Comparison of ENCODE assay signal across 25 cellular contexts in the genomic region with DNA sequence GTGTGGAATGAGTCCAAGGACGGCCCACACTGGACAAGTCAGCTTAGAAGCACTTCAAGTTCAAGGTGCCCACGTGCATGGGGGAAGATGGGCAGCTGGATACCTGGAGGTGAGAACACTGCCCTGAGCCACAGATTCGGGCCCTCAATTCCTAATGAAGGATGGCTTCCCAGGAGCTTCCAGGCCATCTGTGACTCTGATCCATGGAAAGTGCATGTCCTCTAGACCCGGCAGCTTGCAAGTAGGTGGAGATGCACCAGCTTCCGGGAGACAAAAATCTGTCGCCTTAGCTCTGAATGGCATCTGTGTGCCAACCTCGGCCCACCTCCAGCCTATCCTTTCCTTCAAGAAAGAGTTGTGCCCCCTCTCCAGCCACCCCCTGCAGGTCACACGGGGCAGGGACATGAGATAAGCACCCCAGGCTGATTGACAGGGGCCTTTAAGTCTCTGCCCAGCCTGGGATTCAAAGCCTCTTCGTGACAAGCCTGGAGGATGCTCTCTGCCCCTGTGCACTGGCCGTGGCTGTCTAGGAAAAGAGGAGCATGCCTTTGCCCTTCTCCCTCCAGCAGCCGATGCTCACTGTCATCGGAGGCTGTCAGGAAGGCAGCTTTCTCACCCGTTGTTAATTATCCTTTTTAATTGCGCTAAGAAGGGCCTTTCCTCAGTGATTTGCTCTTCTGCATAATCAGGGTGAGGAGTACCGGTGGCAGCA.
DNase-seq lines count a peak whose midpoint lies in the region; ATAC-seq and TF ChIP-seq lines count a peak whose summit lies in the region.
"Had no signal": no experiment of that assay in that cellular context is flagged by ENCODE, and none has a peak within 500 bp of the region (broad histone marks: within the 10 kb centered on the region; RNA-seq: fewer than 3 reads in every experiment).

No MANE protein-coding gene starts in this region.

- no peaks in the 10 kb centered on the region for H3K9me3 Mint-ChIP-seq in activated CD8-positive, alpha-beta memory T cell treated with anti-CD3 and anti-CD28 coated beads, Interleukin-2, amount 10 ng/mL, durations not matched to agents 7 days and 5 days (ENCODE audit: low read depth)
- H3K9me3 Mint-ChIP-seq: activated naive CD8-positive, alpha-beta T cell treated with anti-CD3 and anti-CD28 coated beads, Interleukin-2, amount 10 ng/mL, durations not matched to agents 7 days and 5 days; activated T-cell treated with anti-CD3 and anti-CD28 coated beads, Interleukin-2, amount 50 U/mL, for 24 hours; CD8-positive, alpha-beta memory T cell; HFFc6; neural crest cell had no signal

- no peak overlapping the region for H3K27ac Mint-ChIP-seq in activated CD8-positive, alpha-beta memory T cell treated with anti-CD3 and anti-CD28 coated beads, Interleukin-2, amount 10 ng/mL, durations not matched to agents 7 days and 5 days
- H3K27ac Mint-ChIP-seq: activated naive CD8-positive, alpha-beta T cell treated with anti-CD3 and anti-CD28 coated beads, Interleukin-2, amount 10 ng/mL, durations not matched to agents 7 days and 5 days; activated T-cell treated with anti-CD3 and anti-CD28 coated beads, Interleukin-2, amount 50 U/mL, for 24 hours; effector memory CD8-positive, alpha-beta T cell; HFFc6 had no signal

- H3K36me3 Mint-ChIP-seq in activated CD8-positive, alpha-beta memory T cell treated with anti-CD3 and anti-CD28 coated beads, Interleukin-2, amount 10 ng/mL, durations not matched to agents 7 days and 5 days = no peaks in the 10 kb centered on the region
- H3K36me3 Mint-ChIP-seq: activated naive CD8-positive, alpha-beta T cell treated with anti-CD3 and anti-CD28 coated beads, Interleukin-2, amount 10 ng/mL, durations not matched to agents 7 days and 5 days had no signal

- DNase-seq in activated CD8-positive, alpha-beta memory T cell treated with anti-CD3 and anti-CD28 coated beads, Interleukin-2, amount 50 U/mL, for 48 hours = peak; percentile 42
- DNase-seq in activated CD8-positive, alpha-beta memory T cell treated with anti-CD3 and anti-CD28 coated beads, Interleukin-2, amount 10 ng/mL, durations not matched to agents 7 days and 5 days = no peak
- no peak for DNase-seq in HEK293T (ENCODE audit: extremely low spot score)
- DNase-seq in germinal center (ENCODE audit: low spot score) = peak; percentile 4
- DNase-seq in COR-L47 (lab: John Stamatoyannopoulos, UW) = no peak
- no peak for DNase-seq in NCI-H1092 treated with DMSO at 0.1 percent for 48 hours (lab: John Stamatoyannopoulos, UW)
- DNase-seq: activated CD4-positive, alpha-beta T cell treated with anti-CD3 and anti-CD28 coated beads for 4 hours; activated gamma-delta T cell treated with Interleukin-2 at 50 U/mL for 16 hours; activated naive CD8-positive, alpha-beta T cell treated with anti-CD3 and anti-CD28 coated beads, Interleukin-2, amount 10 ng/mL, durations not matched to agents 7 days and 5 days; activated T-cell treated with anti-CD3 and anti-CD28 coated beads, Interleukin-2, amount 50 U/mL, for 24 hours; BE2C; CD8-positive, alpha-beta memory T cell; effector memory CD8-positive, alpha-beta T cell; erythroblast; HFFc6; left ventricle myocardium inferior; mesendoderm; NCI-H2029; NCI-H526; Peyer's patch; SHP77; stimulated activated naive CD8-positive, alpha-beta T cell treated with anti-CD3 and anti-CD28 coated beads, Interleukin-15, Interleukin-2, amounts not matched to agents 100 U/mL and 50 U/mL, for 24 hours; testis had no signal

- H3K27me3 Mint-ChIP-seq in activated CD8-positive, alpha-beta memory T cell treated with anti-CD3 and anti-CD28 coated beads, Interleukin-2, amount 10 ng/mL, durations not matched to agents 7 days and 5 days = peaks cover 6% of the 10 kb centered on the region
- H3K27me3 Mint-ChIP-seq: activated T-cell treated with anti-CD3 and anti-CD28 coated beads, Interleukin-2, amount 50 U/mL, for 24 hours; CD8-positive, alpha-beta memory T cell; effector memory CD8-positive, alpha-beta T cell had no signal

- no peak for ATAC-seq in activated CD8-positive, alpha-beta memory T cell treated with anti-CD3 and anti-CD28 coated beads, Interleukin-2, amount 10 ng/mL, durations not matched to agents 7 days and 5 days
- no peak for ATAC-seq in GM21717 (IDR thresholded peaks at IDR 0.05; ENCODE audit: unreplicated experiment)
- ATAC-seq: effector memory CD8-positive, alpha-beta T cell; stimulated activated naive CD8-positive, alpha-beta T cell treated with anti-CD3 and anti-CD28 coated beads, Interleukin-15, Interleukin-2, amounts not matched to agents 100 U/mL and 50 U/mL, for 24 hours had no signal

- H3K4me3 Mint-ChIP-seq in activated CD8-positive, alpha-beta memory T cell treated with anti-CD3 and anti-CD28 coated beads, Interleukin-2, amount 10 ng/mL, durations not matched to agents 7 days and 5 days = no peak overlapping the region
- H3K4me3 Mint-ChIP-seq: activated naive CD8-positive, alpha-beta T cell treated with anti-CD3 and anti-CD28 coated beads, Interleukin-2, amount 10 ng/mL, durations not matched to agents 7 days and 5 days; activated T-cell treated with anti-CD3 and anti-CD28 coated beads, Interleukin-2, amount 50 U/mL, for 24 hours; CD8-positive, alpha-beta memory T cell; effector memory CD8-positive, alpha-beta T cell; HFFc6; neural crest cell had no signal

- POLR2A ChIA-PET in HEK293T (lab: Yijun Ruan, JAX) = no interaction called here

- peaks cover 17% of the 10 kb centered on the region for H3K4me1 Mint-ChIP-seq in activated CD8-positive, alpha-beta memory T cell treated with anti-CD3 and anti-CD28 coated beads, Interleukin-2, amount 10 ng/mL, durations not matched to agents 7 days and 5 days
- H3K4me1 Mint-ChIP-seq: activated naive CD8-positive, alpha-beta T cell treated with anti-CD3 and anti-CD28 coated beads, Interleukin-2, amount 10 ng/mL, durations not matched to agents 7 days and 5 days had no signal

- CTCF ChIA-PET in activated CD8-positive, alpha-beta memory T cell treated with anti-CD3 and anti-CD28 coated beads, Interleukin-2, amount 10 ng/mL, durations not matched to agents 7 days and 5 days (lab: Charles Lee) = interaction anchor here (1.4 to 3.2 kb wide), 2 partner anchors 9 kb away, joined by 3 to 15 read pairs; no protein-coding TSS in a partner anchor
- CTCF ChIA-PET in HEK293T (lab: Yijun Ruan, JAX) = interaction anchor here (1.1 to 1.2 kb wide), 2 partner anchors 9 to 26 kb away, joined by 3 to 4 read pairs; no protein-coding TSS in a partner anchor

TF ChIP-seq in HEK293T, 16 proteins besides CTCF, POLR2A, EP300 and RAD21:
- TF ChIP-seq, protein P1, sequence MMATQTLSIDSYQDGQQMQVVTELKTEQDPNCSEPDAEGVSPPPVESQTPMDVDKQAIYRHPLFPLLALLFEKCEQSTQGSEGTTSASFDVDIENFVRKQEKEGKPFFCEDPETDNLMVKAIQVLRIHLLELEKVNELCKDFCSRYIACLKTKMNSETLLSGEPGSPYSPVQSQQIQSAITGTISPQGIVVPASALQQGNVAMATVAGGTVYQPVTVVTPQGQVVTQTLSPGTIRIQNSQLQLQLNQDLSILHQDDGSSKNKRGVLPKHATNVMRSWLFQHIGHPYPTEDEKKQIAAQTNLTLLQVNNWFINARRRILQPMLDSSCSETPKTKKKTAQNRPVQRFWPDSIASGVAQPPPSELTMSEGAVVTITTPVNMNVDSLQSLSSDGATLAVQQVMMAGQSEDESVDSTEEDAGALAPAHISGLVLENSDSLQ (IDR thresholded peaks at IDR 0.05) = peak; percentile 39; the same call in 1 of the 2 replicates
- no peak for TF ChIP-seq TARDBP (IDR thresholded peaks at IDR 0.05)

Comparison
In these comparisons a context has a peak if more than half of its experiments do, and no peak if none do; other contexts are left out.
1. DNase-seq: peak in activated CD8-positive, alpha-beta memory T cell treated with anti-CD3 and anti-CD28 coated beads, Interleukin-2, amount 50 U/mL, for 48 hours (single experiment) and germinal center (single experiment); none in activated CD8-positive, alpha-beta memory T cell treated with anti-CD3 and anti-CD28 coated beads, Interleukin-2, amount 10 ng/mL, durations not matched to agents 7 days and 5 days (single experiment), HEK293T (single experiment), COR-L47 (single experiment) and NCI-H1092 treated with DMSO at 0.1 percent for 48 hours (single experiment).